In genomic region chr4:66554844-66555243, GRCh38 we compare ENCODE assay signal across 14 cellular contexts.
"Had no signal": no experiment of that assay in that cellular context is flagged by ENCODE, and none has a peak within 500 bp of the region (broad histone marks: within the 10 kb centered on the region; RNA-seq: fewer than 3 reads in every experiment).

No MANE protein-coding gene starts in this region.

- DNase-seq: activated CD4-positive, alpha-beta T cell treated with anti-CD3 and anti-CD28 coated beads, Interleukin-2, amount 50 U/mL, for 48 hours; activated CD4-positive, CD25-positive, alpha-beta regulatory T cell treated with anti-CD3 and anti-CD28 coated beads, Interleukin-2, amount 50 U/mL, for 72 hours; activated CD8-positive, alpha-beta memory T cell treated with anti-CD3 and anti-CD28 coated beads, Interleukin-2, amount 10 ng/mL, durations not matched to agents 7 days and 5 days; activated effector memory CD4-positive, alpha-beta T cell treated with Interleukin-2 at 50 U/mL for 16 hours; activated T-cell treated with anti-CD3 and anti-CD28 coated beads, Interleukin-2, amount 50 U/mL, for 24 hours; dorsolateral prefrontal cortex; esophagus squamous epithelium; heart right ventricle; transverse colon had no signal

- H3K9me3 ChIP-seq: esophagus squamous epithelium had no signal

- H3K36me3 ChIP-seq: esophagus squamous epithelium, heart right ventricle, transverse colon had no signal

- H3K27me3 ChIP-seq: esophagus squamous epithelium, heart right ventricle, transverse colon had no signal

- H3K27ac Mint-ChIP-seq: activated CD8-positive, alpha-beta memory T cell treated with anti-CD3 and anti-CD28 coated beads, Interleukin-2, amount 10 ng/mL, durations not matched to agents 7 days and 5 days; activated naive CD4-positive, alpha-beta T cell treated with anti-CD3 and anti-CD28 coated beads, Interleukin-2, amount 50 U/mL, for 24 hours; activated T-cell treated with anti-CD3 and anti-CD28 coated beads, Interleukin-2, amount 50 U/mL, for 24 hours; brain; stimulated activated memory B cell treated with anti-CD40 and anti-IgM and Interleukin-4, amounts not matched to agents 10 μg/mL and 1 μg/mL and 100 μg/mL, for 72 hours; T-helper 2 cell treated with Interferon-gamma antibody and Interleukin-4, amounts not matched to agents 5 μg/mL and 100 μg/mL, for 36 hours had no signal

- H3K36me3 Mint-ChIP-seq: activated CD8-positive, alpha-beta memory T cell treated with anti-CD3 and anti-CD28 coated beads, Interleukin-2, amount 10 ng/mL, durations not matched to agents 7 days and 5 days; activated naive CD4-positive, alpha-beta T cell treated with anti-CD3 and anti-CD28 coated beads, Interleukin-2, amount 50 U/mL, for 24 hours; brain; stimulated activated memory B cell treated with anti-CD40 and anti-IgM and Interleukin-4, amounts not matched to agents 10 μg/mL and 1 μg/mL and 100 μg/mL, for 72 hours had no signal

- ATAC-seq: activated CD8-positive, alpha-beta memory T cell treated with anti-CD3 and anti-CD28 coated beads, Interleukin-2, amount 10 ng/mL, durations not matched to agents 7 days and 5 days; heart right ventricle; stimulated activated memory B cell treated with anti-CD40 and anti-IgM and Interleukin-4, amounts not matched to agents 10 μg/mL and 1 μg/mL and 100 μg/mL, for 72 hours had no signal

- H3K4me1 ChIP-seq: esophagus squamous epithelium, heart right ventricle, transverse colon had no signal

- H3K4me3 ChIP-seq: dorsolateral prefrontal cortex, esophagus squamous epithelium, heart right ventricle, transverse colon had no signal

- H3K27me3 Mint-ChIP-seq: activated CD8-positive, alpha-beta memory T cell treated with anti-CD3 and anti-CD28 coated beads, Interleukin-2, amount 10 ng/mL, durations not matched to agents 7 days and 5 days; activated naive CD4-positive, alpha-beta T cell treated with anti-CD3 and anti-CD28 coated beads, Interleukin-2, amount 50 U/mL, for 24 hours; activated T-cell treated with anti-CD3 and anti-CD28 coated beads, Interleukin-2, amount 50 U/mL, for 24 hours; stimulated activated memory B cell treated with anti-CD40 and anti-IgM and Interleukin-4, amounts not matched to agents 10 μg/mL and 1 μg/mL and 100 μg/mL, for 72 hours had no signal

- H3K4me1 Mint-ChIP-seq: activated CD8-positive, alpha-beta memory T cell treated with anti-CD3 and anti-CD28 coated beads, Interleukin-2, amount 10 ng/mL, durations not matched to agents 7 days and 5 days; activated naive CD4-positive, alpha-beta T cell treated with anti-CD3 and anti-CD28 coated beads, Interleukin-2, amount 50 U/mL, for 24 hours; stimulated activated memory B cell treated with anti-CD40 and anti-IgM and Interleukin-4, amounts not matched to agents 10 μg/mL and 1 μg/mL and 100 μg/mL, for 72 hours had no signal

- H3K27ac ChIP-seq: dorsolateral prefrontal cortex, esophagus squamous epithelium, heart right ventricle, transverse colon had no signal

- H3K9me3 Mint-ChIP-seq: activated naive CD4-positive, alpha-beta T cell treated with anti-CD3 and anti-CD28 coated beads, Interleukin-2, amount 50 U/mL, for 24 hours had no signal

- H3K4me3 Mint-ChIP-seq: activated CD8-positive, alpha-beta memory T cell treated with anti-CD3 and anti-CD28 coated beads, Interleukin-2, amount 10 ng/mL, durations not matched to agents 7 days and 5 days; activated naive CD4-positive, alpha-beta T cell treated with anti-CD3 and anti-CD28 coated beads, Interleukin-2, amount 50 U/mL, for 24 hours; activated T-cell treated with anti-CD3 and anti-CD28 coated beads, Interleukin-2, amount 50 U/mL, for 24 hours; brain; mesothelial cell of epicardium; stimulated activated memory B cell treated with anti-CD40 and anti-IgM and Interleukin-4, amounts not matched to agents 10 μg/mL and 1 μg/mL and 100 μg/mL, for 72 hours; T-helper 2 cell treated with Interferon-gamma antibody and Interleukin-4, amounts not matched to agents 5 μg/mL and 100 μg/mL, for 36 hours had no signal
